ENCODE assay signal across 35 cellular contexts in the genomic region with DNA sequence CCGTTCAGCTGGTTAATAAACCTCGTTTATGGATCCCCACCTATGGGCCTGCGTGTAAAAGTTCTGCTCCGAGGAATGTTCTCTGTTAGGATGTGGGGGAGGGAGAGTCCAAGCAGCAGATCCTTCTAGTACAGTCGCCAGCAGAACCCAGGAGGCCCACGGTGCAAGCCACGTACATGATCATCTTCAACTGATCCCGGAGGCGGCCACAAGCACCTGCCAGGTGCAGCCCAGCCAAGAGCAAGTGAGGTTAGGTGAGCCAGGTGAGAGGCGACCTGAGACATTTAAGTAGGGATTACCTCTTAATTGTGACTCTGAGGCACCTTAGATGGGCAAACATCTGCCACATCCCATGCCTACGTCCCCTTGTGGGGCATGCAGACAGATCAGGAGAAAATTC. TPM values are rescaled to one million over a fixed set of nuclear protein-coding genes. Genes with fewer than 3 reads are reported as not detected.
"Had no signal": no experiment of that assay in that cellular context is flagged by ENCODE, and none has a peak within 500 bp of the region (broad histone marks: within the 10 kb centered on the region; RNA-seq: fewer than 3 reads in every experiment).

No MANE protein-coding gene starts in this region.

- ATAC-seq: activated naive CD4-positive, alpha-beta T cell treated with anti-CD3 and anti-CD28 coated beads, Interleukin-2, amount 50 U/mL, for 72 hours; activated T-cell treated with anti-CD3 and anti-CD28 coated beads, Interleukin-2, amount 50 U/mL, for 4 hours; body of pancreas; Right ventricle myocardium inferior had no signal

- H3K4me2 ChIP-seq: PC-9 had no signal

- H3K27me3 ChIP-seq: adrenal gland, body of pancreas, breast epithelium, MG63 had no signal

- H2AFZ ChIP-seq: PC-9 had no signal

- H3K4me1 ChIP-seq: adrenal gland, body of pancreas, breast epithelium had no signal

- H3K4me3 ChIP-seq: adrenal gland, body of pancreas, breast epithelium, MG63, PC-9 had no signal

- H3K9me3 ChIP-seq: MG63 had no signal

- H3K27ac ChIP-seq: adrenal gland, body of pancreas, breast epithelium, PC-9, RWPE1, VCaP had no signal

- H3K36me3 ChIP-seq: adrenal gland, breast epithelium, MG63 had no signal

- DNase-seq: activated B cell treated with CpG ODN at 0.5 μM for 24 hours; activated CD4-positive, alpha-beta memory T cell treated with anti-CD3 and anti-CD28 coated beads for 36 hours; activated CD4-positive, alpha-beta T cell treated with anti-CD3 and anti-CD28 coated beads for 4 hours; activated CD4-positive, alpha-beta T cell treated with anti-CD3 and anti-CD28 coated beads, Interleukin-2, amount 50 U/mL, for 1 hour; activated CD4-positive, CD25-positive, alpha-beta regulatory T cell treated with anti-CD3 and anti-CD28 coated beads, Interleukin-2, amount 50 U/mL, for 72 hours; activated CD8-positive, alpha-beta memory T cell treated with anti-CD3 and anti-CD28 coated beads, Interleukin-2, amount 50 U/mL, for 4 hours; activated gamma-delta T cell treated with Interleukin-2 at 50 U/mL for 16 hours; activated naive CD4-positive, alpha-beta T cell treated with anti-CD3 and anti-CD28 coated beads for 36 hours; activated T-cell treated with anti-CD3 and anti-CD28 coated beads for 4 hours; activated T-cell treated with anti-CD3 and anti-CD28 coated beads, Interleukin-2, amount 50 U/mL, for 4 hours; adrenal gland; body of pancreas; Kasumi-1; KG1; NCI-H1092 treated with DMSO at 0.1 percent for 48 hours; NCI-H1417; NCI-H146; NCI-H187; NCI-H2029 treated with DMSO at 0.1 percent for 48 hours; NCI-H2107; NCI-H2171; NCI-H524 treated with DMSO at 0.1 percent for 48 hours; NK-92 treated with Interleukin-12 subunit alpha and Interleukin-12 subunit beta, amount 100 ng/mL, for 24 hours; PC-9; SW 1271; T-helper 1 cell; T-helper 2 cell; T-helper 9 cell had no signal

RNA-seq across cellular contexts. Expression of gene FGFR2, which starts 18.0 kb away (rescaled TPM):
- total RNA-seq: activated B cell treated with CpG ODN at 0.5 μM for 24 hours; activated naive CD4-positive, alpha-beta T cell treated with anti-CD3 and anti-CD28 coated beads for 36 hours; activated naive CD4-positive, alpha-beta T cell treated with anti-CD3 and anti-CD28 coated beads, Interleukin-2, amount 50 U/mL, for 72 hours; activated T-helper 1 cell treated with anti-CD3 and anti-CD28 coated beads, Interleukin-12 subunit alpha, Interleukin-12 subunit beta, Interleukin-2, Interleukin-4 antibody, amounts not matched to agents 30 ng/mL and 10 ng/mL and 1 ng/mL, durations not matched to agents 14 hours and 24 hours and 36 hours; PC-9 had no signal
